8 cellular contexts compared by ENCODE assay signal in the genomic region with DNA sequence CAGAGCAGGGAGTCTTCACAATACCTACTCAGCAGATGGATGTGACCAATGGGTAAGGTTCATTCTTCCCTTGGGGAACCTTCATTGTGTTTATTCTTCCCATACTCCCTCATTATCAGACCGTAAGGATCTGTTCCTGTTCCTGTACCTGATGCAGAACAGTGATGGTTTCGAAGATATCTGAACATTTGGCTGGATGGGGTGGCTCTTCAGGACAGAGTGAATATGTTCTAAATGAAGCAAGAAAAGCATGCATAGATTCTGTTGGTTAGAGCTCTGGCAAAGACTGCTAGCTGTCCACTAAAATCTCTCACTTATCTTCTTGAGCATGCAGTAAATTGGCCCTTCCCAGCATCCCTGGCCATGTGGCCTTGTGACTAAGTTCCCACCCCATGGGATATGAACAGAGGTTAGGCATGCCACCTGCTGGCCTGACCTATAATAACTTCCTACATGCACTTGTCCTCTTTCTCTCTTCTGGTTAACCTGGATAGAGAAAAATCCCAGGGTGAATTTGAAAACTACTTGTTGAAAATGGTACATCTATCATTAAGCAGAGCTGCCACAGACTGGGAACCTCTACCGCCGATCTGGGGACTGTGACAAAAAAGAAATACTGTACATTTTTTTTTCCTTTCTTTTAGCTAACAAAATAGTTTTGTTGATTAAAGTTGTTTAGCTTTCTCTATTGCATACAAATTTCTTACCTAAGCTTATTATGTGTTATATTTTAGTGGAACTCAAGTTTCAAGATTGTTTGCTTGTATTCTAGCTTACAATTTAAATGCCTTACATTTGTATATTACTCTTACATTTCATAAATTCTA.
A peak's percentile ranks its signal among the peaks of the same experiment; 100 is the strongest.
DNase-seq lines count a peak whose midpoint lies in the region; ATAC-seq and TF ChIP-seq lines count a peak whose summit lies in the region.

No MANE protein-coding gene starts in this region.

- H3K27ac ChIP-seq in DND-41 (ENCODE audit: low read length) (no peak overlapping the region), Panc1 (ENCODE audit: low read length) (no peak overlapping the region)

- peak; percentile 89 for ATAC-seq in DND-41 (ENCODE audit: insufficient read depth, low read depth)
- ATAC-seq in GM21423 (IDR thresholded peaks at IDR 0.05; ENCODE audit: unreplicated experiment) = peak; percentile 96
- ATAC-seq in Panc1 = peak; percentile 71

- no peak overlapping the region for H3K9ac ChIP-seq in DND-41 (ENCODE audit: low read depth, low read length)

- intact Hi-C loops in Panc1 (cut with micrococcal nuclease; ENCODE audit: unreplicated experiment) = no loop called here
- intact Hi-C loops in posterior vena cava (cut with DNase I) = no loop called here

- H4K20me1 ChIP-seq in DND-41 (ENCODE audit: insufficient read depth, low read length) = no peaks in the 10 kb centered on the region

- POLR2A ChIA-PET in Panc1 (lab: Charles Lee) = interaction anchor here (0.7 kb wide), 1 partner anchor 47 kb away, joined by 5 read pairs; no protein-coding TSS in a partner anchor

- no peaks in the 10 kb centered on the region for H3K4me1 ChIP-seq in DND-41 (ENCODE audit: insufficient read depth, low read length)
- H3K4me1 ChIP-seq in Panc1 (ENCODE audit: control insufficient read depth, insufficient read depth, low read length) = no peaks in the 10 kb centered on the region

- H2AFZ ChIP-seq in DND-41 (ENCODE audit: low read depth, low read length) = no peak overlapping the region

- BruUV-seq in Panc1 (replicated peaks; lab: Mats Ljungman, UMichigan) = no TSS peak

- H3K4me3 ChIP-seq in DND-41 (ENCODE audit: low read depth in 1 of 2, low read length in 2 of 2) (no peak overlapping the region), Panc1 (ENCODE audit: low read depth in 2 of 2, low read length in 2 of 2) (no peak overlapping the region)

- TF ChIP-seq CTCF in DND-41 (IDR thresholded peaks at IDR 0.05; ENCODE audit: borderline replicate concordance, extremely low read depth, low read length, poor library complexity, severe bottlenecking) = peak; percentile 77
- TF ChIP-seq CTCF in Panc1 (IDR thresholded peaks at IDR 0.05) = peak; percentile 68

- no peaks in the 10 kb centered on the region for H3K9me3 ChIP-seq in DND-41 (ENCODE audit: insufficient read depth, low read length, severe bottlenecking)
- H3K9me3 ChIP-seq in Panc1 (ENCODE audit: control insufficient read depth, insufficient read depth, low read depth, low read length) = no peaks in the 10 kb centered on the region

- H3K36me3 ChIP-seq in DND-41 (ENCODE audit: insufficient read depth, low read length) = no peaks in the 10 kb centered on the region
- H3K36me3 ChIP-seq in Panc1 (ENCODE audit: control insufficient read depth, insufficient read depth, low read length) = no peaks in the 10 kb centered on the region

- DNase-seq in DND-41 (peak; percentile 63), HS-5 (ENCODE audit: low read depth) (peak; percentile 45), Panc1 (ENCODE audit: low read depth, low spot score) (peak; percentile 38), glomerular visceral epithelial cell (ENCODE audit: extremely low spot score) (peak; percentile 69), posterior vena cava (ENCODE audit: low spot score) (peak; percentile 82), occipital lobe (lab: John Stamatoyannopoulos, UW) (no peak)
- DNase-seq in activated T-helper 9 cell treated with anti-CD3 and anti-CD28 coated beads, Interleukin-2, amount 50 U/mL, for 16 hours (ENCODE audit: low read depth) = peak; percentile 11

- in situ Hi-C loops in Panc1 (cut with HindIII; ENCODE audit: low pct_unique_long_range_greater_than_20kb, low sequenced_read_pairs) = no loop called here

- CTCF ChIA-PET in Panc1 (lab: Charles Lee) = no interaction called here

- H3K4me2 ChIP-seq in DND-41 (ENCODE audit: insufficient read depth, low read length) = no peak overlapping the region

- H3K79me2 ChIP-seq in DND-41 (ENCODE audit: insufficient read depth, low read length) = no peaks in the 10 kb centered on the region

- H3K27me3 ChIP-seq in DND-41 (ENCODE audit: insufficient read depth, low read length, poor library complexity) (no peaks in the 10 kb centered on the region), Panc1 (ENCODE audit: control insufficient read depth, insufficient read depth, low read length) (no peaks in the 10 kb centered on the region)
